Comparison of ENCODE assay signal across 7 cellular contexts in the genomic region with DNA sequence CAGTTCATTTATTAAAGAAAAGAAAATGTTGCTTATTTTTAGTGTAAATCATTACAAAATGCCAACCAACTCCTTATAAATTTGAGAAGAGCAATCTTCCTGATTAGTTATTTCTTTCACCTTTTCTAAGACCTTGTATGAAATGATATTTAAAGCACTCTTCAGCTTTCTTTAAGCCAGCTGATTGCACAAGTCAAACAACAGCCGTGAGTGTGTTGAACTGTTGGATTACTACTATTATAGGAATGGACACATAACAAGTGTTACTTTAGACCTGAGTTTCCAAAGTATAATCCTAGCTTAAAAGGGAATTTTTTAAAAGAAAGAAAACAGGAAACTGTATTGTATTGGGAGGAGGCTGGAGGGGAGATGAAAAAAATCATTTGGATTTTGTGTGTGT. TPM values are rescaled to one million over a fixed set of nuclear protein-coding genes. Genes with fewer than 3 reads are reported as not detected.
"Had no signal": no experiment of that assay in that cellular context is flagged by ENCODE, and none has a peak within 500 bp of the region (broad histone marks: within the 10 kb centered on the region; RNA-seq: fewer than 3 reads in every experiment).

No MANE protein-coding gene starts in this region.

- H3K4me1 Mint-ChIP-seq: IgD-negative memory B cell had no signal

- DNase-seq: H9, HCEC 1CT, KBM-7 had no signal

- H3K27me3 Mint-ChIP-seq: IgD-negative memory B cell had no signal

- H3K9me3 Mint-ChIP-seq: GM23338, H9, IgD-negative memory B cell had no signal

- H3K4me3 ChIP-seq: GM23338 had no signal

- H3K4me3 Mint-ChIP-seq: GM23338, H9, IgD-negative memory B cell had no signal

- H3K27ac Mint-ChIP-seq: GM23338, H9, IgD-negative memory B cell had no signal

- H3K9ac ChIP-seq: KMS-11 had no signal

- H3K4me2 ChIP-seq: GM23338, KMS-11 had no signal

- H3K27ac ChIP-seq: KMS-11 had no signal

RNA-seq across cellular contexts. Expression of gene GLP1R, which starts 26.8 kb away (rescaled TPM):
- total RNA-seq: HT-29 had no signal
